ENCODE assay signal across 18 cellular contexts in genomic region chr9:72925891-72926290, GRCh38. TPM values are rescaled to one million over a fixed set of nuclear protein-coding genes. Genes with fewer than 3 reads are reported as not detected.
DNase-seq lines count a peak whose midpoint lies in the region; ATAC-seq, FAIRE-seq and TF ChIP-seq lines count a peak whose summit lies in the region.
"Had no signal": no experiment of that assay in that cellular context is flagged by ENCODE, and none has a peak within 500 bp of the region (broad histone marks: within the 10 kb centered on the region; RNA-seq: fewer than 3 reads in every experiment).

No MANE protein-coding gene starts in this region.

- H3K36me3 ChIP-seq in endothelial cell of umbilical vein (ENCODE audit: control insufficient read depth in 2 of 2, extremely low read depth in 1 of 2, insufficient read depth in 2 of 2, low read length in 2 of 2) (peaks cover 0 to 5% of the 10 kb centered on the region in 2 experiments), right lobe of liver (peaks cover 0 to 98% (median 33%) of the 10 kb centered on the region in 4 donors), neural progenitor cell (no peaks in the 10 kb centered on the region)

- POLR2A ChIA-PET in endothelial cell of umbilical vein (lab: Charles Lee) = no interaction called here

- whole genome bisulfite sequencing in right lobe of liver (ENCODE audit: insufficient coverage, low coverage, low lambda C conversion rate, missing lambda C conversion rate) = 31% methylated on average over 1 of the region's 1 CpG

- no peaks in the 10 kb centered on the region for H3K79me2 ChIP-seq in endothelial cell of umbilical vein (ENCODE audit: control insufficient read depth, insufficient read depth, low read length)
- no peaks in the 10 kb centered on the region for H3K79me2 ChIP-seq in neural progenitor cell (ENCODE audit: low read depth)

- no peak overlapping the region for H3K4me3 Mint-ChIP-seq in neural progenitor cell
- H3K4me3 Mint-ChIP-seq: B cell; CD4-positive, alpha-beta memory T cell had no signal

- no peak for FAIRE-seq in endothelial cell of umbilical vein (lab: Jason Lieb, UNC)
- FAIRE-seq: D721Med, G401.6, GM12892 had no signal

- TF ChIP-seq CTCF in endothelial cell of umbilical vein (IDR thresholded peaks at IDR 0.05; ENCODE audit: extremely low read depth in 1 of 2, insufficient read depth in 1 of 2, low read depth in 1 of 2, low read length in 2 of 2) (no peak), right lobe of liver (IDR thresholded peaks at IDR 0.05) (no peak), GM10266 (IDR thresholded peaks at IDR 0.05; ENCODE audit: control insufficient read depth, insufficient read depth, low read depth, missing control alignments) (no peak), neural progenitor cell (IDR thresholded peaks at IDR 0.05) (no peak)

- H3K9me3 Mint-ChIP-seq in neural progenitor cell = no peaks in the 10 kb centered on the region
- H3K9me3 Mint-ChIP-seq: CD4-positive, alpha-beta memory T cell had no signal

- H3K4me1 ChIP-seq in endothelial cell of umbilical vein (ENCODE audit: control insufficient read depth, extremely low read depth, insufficient read depth, low read length) (peaks cover 16% of the 10 kb centered on the region), right lobe of liver (peaks cover 0 to 47% (median 10%) of the 10 kb centered on the region in 4 donors), neural progenitor cell (no peaks in the 10 kb centered on the region)

- intact Hi-C loops in endothelial cell of umbilical vein (cut with micrococcal nuclease) = loop anchor here (2.0 kb wide), 5 partner anchors 15 to 157 kb away; no protein-coding TSS in a partner anchor
- intact Hi-C loops in right lobe of liver (cut with DNase I) = loop anchor here in 1 of 2 donors (10.0 kb wide), 1 partner anchor 51 kb away; no protein-coding TSS in a partner anchor

- H3K27me3 Mint-ChIP-seq in neural progenitor cell (ENCODE audit: insufficient read depth, low read depth) = peaks cover 2% of the 10 kb centered on the region
- H3K27me3 Mint-ChIP-seq: B cell had no signal

- H2AFZ ChIP-seq in endothelial cell of umbilical vein (ENCODE audit: low read depth, low read length) (no peak overlapping the region), neural progenitor cell (replicated peaks) (no peak overlapping the region)

- H3K9me3 ChIP-seq in endothelial cell of umbilical vein (replicated peaks; ENCODE audit: control insufficient read depth, insufficient read depth, low read length) = no peaks in the 10 kb centered on the region
- H3K9me3 ChIP-seq in right lobe of liver = no peaks in the 10 kb centered on the region
- no peaks in the 10 kb centered on the region for H3K9me3 ChIP-seq in neural progenitor cell (ENCODE audit: low read depth)

- H3K36me3 Mint-ChIP-seq in neural progenitor cell = no peaks in the 10 kb centered on the region
- H3K36me3 Mint-ChIP-seq: CD4-positive, alpha-beta memory T cell had no signal

- no TSS peak for BruUV-seq in endothelial cell of umbilical vein (replicated peaks; lab: Mats Ljungman, UMichigan)

- CTCF ChIA-PET in endothelial cell of umbilical vein (lab: Charles Lee) = interaction anchor here (0.9 kb wide), 1 partner anchor 97 kb away, joined by 4 read pairs; no protein-coding TSS in a partner anchor

- H3F3A ChIP-seq in neural progenitor cell (ENCODE audit: low read depth) = no peaks in the 10 kb centered on the region

- dilution Hi-C loops in endothelial cell of umbilical vein (cut with MboI; ENCODE audit: extremely low pct_ligation_motif_present, low sequenced_read_pairs) = no loop called here

- no peaks in the 10 kb centered on the region for H3K9me1 ChIP-seq in endothelial cell of umbilical vein (replicated peaks; ENCODE audit: control insufficient read depth, extremely low read depth, insufficient read depth, low read length)

- H3K4me3 ChIP-seq in endothelial cell of umbilical vein (replicated peaks in 1 of 3; ENCODE audit: insufficient read depth in 1 of 3, low read depth in 1 of 3, low read length in 3 of 3) = no peak overlapping the region
- no peak overlapping the region for H3K4me3 ChIP-seq in right lobe of liver
- H3K4me3 ChIP-seq in neural progenitor cell = no peak overlapping the region

- no peaks in the 10 kb centered on the region for H3K27me3 ChIP-seq in endothelial cell of umbilical vein (ENCODE audit: control insufficient read depth in 2 of 2, insufficient read depth in 2 of 2, low read length in 2 of 2)
- H3K27me3 ChIP-seq in right lobe of liver = no peaks in the 10 kb centered on the region
- H3K27me3 ChIP-seq in neural progenitor cell = no peaks in the 10 kb centered on the region

- ATAC-seq in right lobe of liver = peak; percentile 71 to 85 (median 80)

- H3K4me2 ChIP-seq in endothelial cell of umbilical vein (ENCODE audit: insufficient read depth, low read length) (no peak overlapping the region), neural progenitor cell (no peak overlapping the region)

- H4K20me1 ChIP-seq in endothelial cell of umbilical vein (replicated peaks; ENCODE audit: control insufficient read depth, extremely low read depth, insufficient read depth, low read length) (no peaks in the 10 kb centered on the region), neural progenitor cell (ENCODE audit: low read depth) (no peaks in the 10 kb centered on the region)

- H3K4me1 Mint-ChIP-seq in neural progenitor cell = no peaks in the 10 kb centered on the region
- H3K4me1 Mint-ChIP-seq: B cell; CD4-positive, alpha-beta memory T cell had no signal

- no peak overlapping the region for H3K27ac Mint-ChIP-seq in neural progenitor cell
- H3K27ac Mint-ChIP-seq: B cell; CD4-positive, alpha-beta memory T cell had no signal

- H3K9ac ChIP-seq in endothelial cell of umbilical vein (replicated peaks; ENCODE audit: extremely low read depth, insufficient read depth, low read length) (no peak overlapping the region), neural progenitor cell (no peak overlapping the region)

- peak; percentile 0 for DNase-seq in SKM-1 treated with dmso at 0.1 percent for 144 hours (lab: John Stamatoyannopoulos, UW; ENCODE audit: unreplicated experiment)
- no peak for DNase-seq in SKM-1 (lab: John Stamatoyannopoulos, UW; ENCODE audit: unreplicated experiment)
- DNase-seq in endothelial cell of umbilical vein (ENCODE audit: low read depth, low spot score) = peak; percentile 6
- DNase-seq in right lobe of liver = no peak
- DNase-seq in GM10266 (ENCODE audit: extremely low spot score) = no peak
- no peak for DNase-seq in neural progenitor cell (ENCODE audit: low spot score)
- no peak for DNase-seq in HuH-7 (ENCODE audit: low spot score)
- DNase-seq: 8988T; C1 segment of cervical spinal cord; CD4-positive, alpha-beta memory T cell; DMS153; DMS79 treated with DMSO at 0.1 percent for 48 hours; EL; HCEC 1CT had no signal

- H3K27ac ChIP-seq in endothelial cell of umbilical vein (ENCODE audit: insufficient read depth, low read depth, low read length) (no peak overlapping the region), right lobe of liver (peak overlapping the region; percentile 7 to 64 (median 16)), neural progenitor cell (no peak overlapping the region)

- TF ChIP-seq POLR2A in endothelial cell of umbilical vein (IDR thresholded peaks at IDR 0.05; ENCODE audit: low read depth, low read length) (no peak), right lobe of liver (IDR thresholded peaks at IDR 0.05) (no peak)

TF ChIP-seq in endothelial cell of umbilical vein, 7 proteins besides CTCF, POLR2A, EP300 and RAD21:
- no peak for TF ChIP-seq JUN (IDR thresholded peaks at IDR 0.05; ENCODE audit: borderline replicate concordance, insufficient read depth, insufficient read length, low read depth)
- no peak for TF ChIP-seq FOS (IDR thresholded peaks at IDR 0.05; ENCODE audit: borderline replicate concordance, insufficient read depth, low read length)
- TF ChIP-seq POLR2AphosphoS5 (IDR thresholded peaks at IDR 0.05; ENCODE audit: insufficient read depth, low read depth, low read length) = no peak
- no peak for TF ChIP-seq MYC (IDR thresholded peaks at IDR 0.05; ENCODE audit: low read depth, low read length)

RNA-seq across cellular contexts. Expression of gene ALDH1A1, which starts 27.0 kb away (rescaled TPM):
- total RNA-seq in endothelial cell of umbilical vein (220 and 287 TPM in 2 replicates), right lobe of liver (1,000 to 10,000 TPM in 1 of 6 experiments, 100 to 1,000 TPM in 5; 309 to 1,702 (median 521) TPM), neural progenitor cell (ENCODE audit: low replicate concordance) (not detected in 2 replicates)
- 73.4 and 91.1 TPM in 2 replicates for polyA plus RNA-seq in endothelial cell of umbilical vein
- polyA plus RNA-seq in endothelial cell of umbilical vein (2011; cell fraction: cytosol; rRNA removed) = 125 and 150 TPM in 2 replicates
- 110 and 121 TPM in 2 replicates for polyA plus RNA-seq in endothelial cell of umbilical vein (2011; cell fraction: nucleus; rRNA removed)
- polyA plus RNA-seq in endothelial cell of umbilical vein (2012) = 120 and 220 TPM in 2 replicates
- 138 and 175 TPM in 2 replicates for polyA minus RNA-seq in endothelial cell of umbilical vein
- not detected for polyA minus RNA-seq in endothelial cell of umbilical vein (2011; cell fraction: cytosol; rRNA and poly(A)+ RNA removed)
- polyA minus RNA-seq in endothelial cell of umbilical vein (2011; cell fraction: nucleus; rRNA and poly(A)+ RNA removed) = 108 and 116 TPM in 2 replicates
- total RNA-seq: B cell had no signal
- polyA plus RNA-seq: CD4-positive, alpha-beta memory T cell had no signal

Comparison
In these comparisons a context has a peak if more than half of its experiments do, and no peak if none do; other contexts are left out.
1. DNase-seq: peak in SKM-1 treated with dmso at 0.1 percent for 144 hours (single experiment) and endothelial cell of umbilical vein (single experiment); none in SKM-1 (single experiment), right lobe of liver (0 of 3), GM10266 (single experiment), neural progenitor cell (single experiment) and HuH-7 (single experiment).
2. H3K27ac ChIP-seq: peak in right lobe of liver (3 of 3); none in endothelial cell of umbilical vein (single experiment) and neural progenitor cell (single experiment).
3. RNA of gene ALDH1A1, which starts 27.0 kb away (total RNA-seq): 309 to 1,702 TPM in right lobe of liver and 220 to 287 TPM in endothelial cell of umbilical vein; not detected in neural progenitor cell; every median in the first group is over 100 times any median in the second.